ENCODE assay signal across 9 cellular contexts in the genomic region with DNA sequence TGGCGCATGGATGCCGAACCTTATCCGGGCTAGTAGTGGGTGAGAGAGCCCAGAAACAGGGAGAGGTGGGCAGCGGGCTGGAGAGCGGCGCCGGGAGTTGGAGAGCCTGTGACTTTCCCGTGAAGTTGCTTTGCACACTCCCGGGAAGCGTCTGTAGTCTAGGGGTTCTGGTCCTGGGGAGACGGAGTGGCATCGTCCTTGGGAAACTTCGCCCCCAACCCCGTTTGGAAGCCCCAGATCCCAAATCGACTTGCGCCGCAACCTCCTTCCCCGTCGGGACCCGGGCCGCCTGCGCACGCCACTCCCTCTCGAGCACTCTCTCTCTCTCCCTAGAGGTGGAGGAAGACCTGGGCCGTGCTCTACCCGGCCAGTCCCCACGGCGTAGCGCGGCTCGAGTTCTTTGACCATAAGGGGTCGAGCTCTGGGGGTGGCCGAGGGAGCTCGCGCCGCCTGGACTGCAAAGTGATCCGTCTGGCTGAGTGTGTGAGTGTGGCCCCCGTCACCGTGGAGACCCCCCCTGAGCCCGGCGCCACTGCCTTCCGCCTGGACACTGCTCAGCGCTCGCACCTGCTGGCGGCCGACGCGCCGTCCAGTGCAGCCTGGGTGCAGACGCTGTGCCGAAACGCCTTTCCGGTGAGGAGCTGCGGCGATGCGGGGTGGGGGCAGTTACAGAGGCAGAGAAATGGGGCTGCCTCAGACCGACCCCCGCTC. TPM values are rescaled to one million over a fixed set of nuclear protein-coding genes. Genes with fewer than 3 reads are reported as not detected.
A peak's percentile ranks its signal among the peaks of the same experiment; 100 is the strongest.
DNase-seq lines count a peak whose midpoint lies in the region; ATAC-seq, FAIRE-seq and TF ChIP-seq lines count a peak whose summit lies in the region.
"Had no signal": no experiment of that assay in that cellular context is flagged by ENCODE, and none has a peak within 500 bp of the region (broad histone marks: within the 10 kb centered on the region; RNA-seq: fewer than 3 reads in every experiment).

No MANE protein-coding gene starts in this region.

- DNase-seq in CD4-positive, alpha-beta T cell, result peak in 9 of 10 experiments; percentile 21 to 57 (median 30)
- DNase-seq in activated CD4-positive, alpha-beta T cell treated with anti-CD3 and anti-CD28 coated beads, Interleukin-2, amount 10 ng/mL, durations not matched to agents 24 days and 14 days, result peak; percentile 85
- peak; percentile 63 for DNase-seq in endothelial cell of umbilical vein (ENCODE audit: low read depth, low spot score)
- DNase-seq in tibial artery, result peak; percentile 42 to 78
- no peak for DNase-seq in NCI-H1417 treated with DMSO at 0.1 percent for 48 hours (lab: John Stamatoyannopoulos, UW)

- peak overlapping the region; percentile 59 for H3K9ac ChIP-seq in HUES64 (ENCODE audit: low read depth, low read length)
- peak overlapping the region; percentile 64 for H3K9ac ChIP-seq in endothelial cell of umbilical vein (replicated peaks; ENCODE audit: extremely low read depth, insufficient read depth, low read length)
- peak overlapping the region; percentile 67 for H3K9ac ChIP-seq in muscle layer of colon (ENCODE audit: low read length)

- H4K20me1 ChIP-seq in endothelial cell of umbilical vein (replicated peaks; ENCODE audit: control insufficient read depth, extremely low read depth, insufficient read depth, low read length), result no peaks in the 10 kb centered on the region

- H3K4me2 ChIP-seq in endothelial cell of umbilical vein (ENCODE audit: insufficient read depth, low read length), result peak overlapping the region; percentile 69

- ATAC-seq in CD4-positive, alpha-beta T cell (ENCODE audit: poor library complexity), result peak; percentile 58
- ATAC-seq in GM19452 (IDR thresholded peaks at IDR 0.05; ENCODE audit: unreplicated experiment), result peak; percentile 48

- H3K27ac ChIP-seq in CD4-positive, alpha-beta T cell (ENCODE audit: low read depth, low read length), result peak overlapping the region; percentile 51
- H3K27ac ChIP-seq in HUES64 (ENCODE audit: low read depth, low read length), result peak overlapping the region; percentile 17; the same call in 1 of the 2 replicates
- peak overlapping the region; percentile 45 for H3K27ac ChIP-seq in endothelial cell of umbilical vein (ENCODE audit: insufficient read depth, low read depth, low read length)
- H3K27ac ChIP-seq in muscle layer of colon (ENCODE audit: low read depth, low read length), result peak overlapping the region; percentile 61
- H3K27ac ChIP-seq in tibial artery, result peak overlapping the region; percentile 84 to 91

- peak overlapping the region; percentile 94 for H3K4me3 Mint-ChIP-seq in CD4-positive, alpha-beta T cell
- peak overlapping the region; percentile 96 for H3K4me3 Mint-ChIP-seq in activated CD4-positive, alpha-beta T cell treated with anti-CD3 and anti-CD28 coated beads, Interleukin-2, amount 10 ng/mL, durations not matched to agents 24 days and 14 days

- no peak for TF ChIP-seq POLR2A in endothelial cell of umbilical vein (IDR thresholded peaks at IDR 0.05; ENCODE audit: low read depth, low read length)

- no peaks in the 10 kb centered on the region for H3K27me3 ChIP-seq in CD4-positive, alpha-beta T cell (ENCODE audit: control insufficient read depth, insufficient read depth, low read length)
- peaks cover 43% of the 10 kb centered on the region for H3K27me3 ChIP-seq in HUES64 (ENCODE audit: insufficient read depth, low read length)
- H3K27me3 ChIP-seq in endothelial cell of umbilical vein (ENCODE audit: control insufficient read depth in 2 of 2, insufficient read depth in 2 of 2, low read length in 2 of 2), result no peaks in the 10 kb centered on the region
- H3K27me3 ChIP-seq in muscle layer of colon (ENCODE audit: control insufficient read depth in 1 of 2, insufficient read depth in 2 of 2, low read length in 2 of 2), result no peaks in the 10 kb centered on the region
- H3K27me3 ChIP-seq in tibial artery, result no peaks in the 10 kb centered on the region

- H3K9me3 Mint-ChIP-seq in CD4-positive, alpha-beta T cell, result no peaks in the 10 kb centered on the region
- no peaks in the 10 kb centered on the region for H3K9me3 Mint-ChIP-seq in activated CD4-positive, alpha-beta T cell treated with anti-CD3 and anti-CD28 coated beads, Interleukin-2, amount 10 ng/mL, durations not matched to agents 24 days and 14 days

- H3K36me3 ChIP-seq in HUES64 (ENCODE audit: insufficient read depth, low read length) (no peaks in the 10 kb centered on the region), endothelial cell of umbilical vein (ENCODE audit: control insufficient read depth in 2 of 2, extremely low read depth in 1 of 2, insufficient read depth in 2 of 2, low read length in 2 of 2) (peaks cover 0 to 4% of the 10 kb centered on the region in 2 experiments), muscle layer of colon (ENCODE audit: insufficient read depth, low read length) (peaks cover 8% of the 10 kb centered on the region), tibial artery (peaks cover 0 to 10% (median 0%) of the 10 kb centered on the region in 3 donors)

- BruUV-seq in endothelial cell of umbilical vein (replicated peaks; lab: Mats Ljungman, UMichigan), result no TSS peak

- TF ChIP-seq CTCF in CD4-positive, alpha-beta T cell (IDR thresholded peaks at IDR 0.05), result no peak
- no peak for TF ChIP-seq CTCF in endothelial cell of umbilical vein (IDR thresholded peaks at IDR 0.05; ENCODE audit: extremely low read depth in 1 of 2, insufficient read depth in 1 of 2, low read depth in 1 of 2, low read length in 2 of 2)
- TF ChIP-seq CTCF in tibial artery (IDR thresholded peaks at IDR 0.05), result no peak

- WGBS in HUES64, result 1% methylated on average over 58 of the region's 58 CpGs

- peaks cover 14% of the 10 kb centered on the region for H3K36me3 Mint-ChIP-seq in CD4-positive, alpha-beta T cell (ENCODE audit: low read depth)
- H3K36me3 Mint-ChIP-seq in activated CD4-positive, alpha-beta T cell treated with anti-CD3 and anti-CD28 coated beads, Interleukin-2, amount 10 ng/mL, durations not matched to agents 24 days and 14 days (ENCODE audit: low read depth), result peaks cover 14% of the 10 kb centered on the region

- no peak for FAIRE-seq in endothelial cell of umbilical vein (lab: Jason Lieb, UNC)

- dilution Hi-C loops in endothelial cell of umbilical vein (cut with MboI; ENCODE audit: extremely low pct_ligation_motif_present, low sequenced_read_pairs), result no loop called here

- H3K27ac Mint-ChIP-seq in CD4-positive, alpha-beta T cell, result peak overlapping the region; percentile 84
- H3K27ac Mint-ChIP-seq in activated CD4-positive, alpha-beta T cell treated with anti-CD3 and anti-CD28 coated beads, Interleukin-2, amount 10 ng/mL, durations not matched to agents 24 days and 14 days, result peak overlapping the region; percentile 95

- H3K9me1 ChIP-seq in endothelial cell of umbilical vein (replicated peaks; ENCODE audit: control insufficient read depth, extremely low read depth, insufficient read depth, low read length), result no peaks in the 10 kb centered on the region

- peaks cover 18% of the 10 kb centered on the region for H3K27me3 Mint-ChIP-seq in CD4-positive, alpha-beta T cell
- H3K27me3 Mint-ChIP-seq in activated CD4-positive, alpha-beta T cell treated with anti-CD3 and anti-CD28 coated beads, Interleukin-2, amount 10 ng/mL, durations not matched to agents 24 days and 14 days, result peaks cover 5% of the 10 kb centered on the region

- no peaks in the 10 kb centered on the region for H3K9me3 ChIP-seq in CD4-positive, alpha-beta T cell (ENCODE audit: control insufficient read depth, low read length)
- H3K9me3 ChIP-seq in HUES64 (ENCODE audit: insufficient read depth, low read depth, low read length), result no peaks in the 10 kb centered on the region
- no peaks in the 10 kb centered on the region for H3K9me3 ChIP-seq in endothelial cell of umbilical vein (replicated peaks; ENCODE audit: control insufficient read depth, insufficient read depth, low read length)
- no peaks in the 10 kb centered on the region for H3K9me3 ChIP-seq in muscle layer of colon (ENCODE audit: low read length)
- H3K9me3 ChIP-seq in tibial artery, result no peaks in the 10 kb centered on the region

- POLR2A ChIA-PET in CD4-positive, alpha-beta T cell (lab: Charles Lee), result no interaction called here
- POLR2A ChIA-PET in endothelial cell of umbilical vein (lab: Charles Lee), result no interaction called here

- H2AFZ ChIP-seq in endothelial cell of umbilical vein (ENCODE audit: low read depth, low read length), result peak overlapping the region; percentile 98

- no peaks in the 10 kb centered on the region for H3K79me2 ChIP-seq in endothelial cell of umbilical vein (ENCODE audit: control insufficient read depth, insufficient read depth, low read length)

- intact Hi-C loops in CD4-positive, alpha-beta T cell (cut with DNase I, micrococcal nuclease), result loop anchor here (1.0 to 10.0 kb wide), 3 partner anchors 25 to 100 kb away; partner anchors contain the start of genes AUP1 (in 1 of the 2), HTRA2 (in 1 of the 2) and SEMA4F (in 1 of the 2)
- intact Hi-C loops in activated CD4-positive, alpha-beta T cell treated with anti-CD3 and anti-CD28 coated beads, Interleukin-2, amount 10 ng/mL, durations not matched to agents 24 days and 14 days (cut with micrococcal nuclease), result loop anchor here (1.0 kb wide), 4 partner anchors 16 to 32 kb away; partner anchors contain the start of genes AUP1 and HTRA2
- intact Hi-C loops in endothelial cell of umbilical vein (cut with micrococcal nuclease), result loop anchor here (1.0 to 2.0 kb wide), 2 partner anchors 26 to 48 kb away; partner anchors contain the start of genes AUP1, HTRA2 and PCGF1
- intact Hi-C loops in tibial artery (cut with DNase I; ENCODE audit: low total_unique reads), result loop anchor here (5.0 kb wide), 1 partner anchor 32 kb away; no protein-coding TSS in a partner anchor

- H3K4me1 Mint-ChIP-seq in CD4-positive, alpha-beta T cell (ENCODE audit: low read depth), result peaks cover 12% of the 10 kb centered on the region
- H3K4me1 Mint-ChIP-seq in activated CD4-positive, alpha-beta T cell treated with anti-CD3 and anti-CD28 coated beads, Interleukin-2, amount 10 ng/mL, durations not matched to agents 24 days and 14 days, result peaks cover 35% of the 10 kb centered on the region

- H3K4me3 ChIP-seq in HUES64 (ENCODE audit: low read length) (peak overlapping the region; percentile 95), endothelial cell of umbilical vein (replicated peaks in 1 of 3; ENCODE audit: insufficient read depth in 1 of 3, low read depth in 1 of 3, low read length in 3 of 3) (peak overlapping the region; percentile 77 to 84 (median 79)), muscle layer of colon (ENCODE audit: low read depth in 1 of 2, low read length in 2 of 2) (peak overlapping the region; percentile 81 to 84), tibial artery (peak overlapping the region; percentile 66 to 92)

- CTCF ChIA-PET in CD4-positive, alpha-beta T cell (lab: Charles Lee), result interaction anchor here (0.5 to 1.3 kb wide), 2 partner anchors 23 to 1378 kb away, joined by 4 read pairs; no protein-coding TSS in a partner anchor
- CTCF ChIA-PET in endothelial cell of umbilical vein (lab: Charles Lee), result interaction anchor here (1.9 kb wide), 2 partner anchors 31 to 33 kb away, joined by 5 to 6 read pairs; no protein-coding TSS in a partner anchor

- H3K4me1 ChIP-seq in HUES64 (ENCODE audit: insufficient read depth, low read length), result peaks cover 16% of the 10 kb centered on the region
- H3K4me1 ChIP-seq in endothelial cell of umbilical vein (ENCODE audit: control insufficient read depth, extremely low read depth, insufficient read depth, low read length), result peaks cover 3% of the 10 kb centered on the region
- peaks cover 2% of the 10 kb centered on the region for H3K4me1 ChIP-seq in muscle layer of colon (ENCODE audit: insufficient read depth, low read length)
- H3K4me1 ChIP-seq in tibial artery, result peaks cover 0 to 21% (median 16%) of the 10 kb centered on the region in 4 donors

RNA-seq across cellular contexts. Expression of gene DOK1, which starts 0.5 kb away (rescaled TPM):
- total RNA-seq in CD4-positive, alpha-beta T cell, result 1 to 10 TPM; 3.4 to 6.0 TPM
- 8.2 TPM for polyA plus RNA-seq in HUES64 (2013, experiment 1 of 2)
- 8.4 TPM for polyA plus RNA-seq in HUES64 (2013, experiment 2 of 2)
- 33.8 and 34.2 TPM in 2 replicates for total RNA-seq in activated CD4-positive, alpha-beta T cell treated with anti-CD3 and anti-CD28 coated beads, Interleukin-2, amount 10 ng/mL, durations not matched to agents 24 days and 14 days
- 12.7 and 14.3 TPM in 2 replicates for total RNA-seq in endothelial cell of umbilical vein
- 10.4 and 13.8 TPM in 2 replicates for polyA plus RNA-seq in endothelial cell of umbilical vein
- 8.0 and 10.4 TPM in 2 replicates for polyA plus RNA-seq in endothelial cell of umbilical vein (2011; cell fraction: cytosol; rRNA removed)
- 6.9 and 7.5 TPM in 2 replicates for polyA plus RNA-seq in endothelial cell of umbilical vein (2011; cell fraction: nucleus; rRNA removed)
- 13.7 and 16.2 TPM in 2 replicates for polyA plus RNA-seq in endothelial cell of umbilical vein (2012)
- 5.2 and 9.2 TPM in 2 replicates for polyA minus RNA-seq in endothelial cell of umbilical vein
- 1.4 TPM for polyA minus RNA-seq in endothelial cell of umbilical vein (2011; cell fraction: cytosol; rRNA and poly(A)+ RNA removed)
- 2.0 and 2.4 TPM in 2 replicates for polyA minus RNA-seq in endothelial cell of umbilical vein (2011; cell fraction: nucleus; rRNA and poly(A)+ RNA removed)

RNA-seq across cellular contexts. Expression of gene LOXL3, which starts 1.2 kb away (rescaled TPM):
- under 1 TPM in 1 of 2 experiments, not detected in 1; 0.25 TPM for total RNA-seq in CD4-positive, alpha-beta T cell
- 12.5 TPM for polyA plus RNA-seq in HUES64 (2013, experiment 1 of 2)
- polyA plus RNA-seq in HUES64 (2013, experiment 2 of 2), result 15.6 TPM
- 1.5 and 1.7 TPM in 2 replicates for total RNA-seq in activated CD4-positive, alpha-beta T cell treated with anti-CD3 and anti-CD28 coated beads, Interleukin-2, amount 10 ng/mL, durations not matched to agents 24 days and 14 days
- total RNA-seq in endothelial cell of umbilical vein, result 0.95 and 0.97 TPM in 2 replicates
- 1.1 and 1.3 TPM in 2 replicates for polyA plus RNA-seq in endothelial cell of umbilical vein
- polyA plus RNA-seq in endothelial cell of umbilical vein (2011; cell fraction: cytosol; rRNA removed), result 0.76 and 0.83 TPM in 2 replicates
- polyA plus RNA-seq in endothelial cell of umbilical vein (2011; cell fraction: nucleus; rRNA removed), result 2.1 and 2.8 TPM in 2 replicates
- 1.4 and 1.5 TPM in 2 replicates for polyA plus RNA-seq in endothelial cell of umbilical vein (2012)
- polyA minus RNA-seq in endothelial cell of umbilical vein, result 0.62 and 1.0 TPM in 2 replicates
- polyA minus RNA-seq in endothelial cell of umbilical vein (2011; cell fraction: cytosol; rRNA and poly(A)+ RNA removed), result not detected
- 0.43 and 0.72 TPM in 2 replicates for polyA minus RNA-seq in endothelial cell of umbilical vein (2011; cell fraction: nucleus; rRNA and poly(A)+ RNA removed)

RNA-seq across cellular contexts. Expression of gene HTRA2, which starts 25.2 kb away (rescaled TPM):
- 10 to 100 TPM; 15.3 to 16.0 TPM for total RNA-seq in CD4-positive, alpha-beta T cell
- 21.9 TPM for polyA plus RNA-seq in HUES64 (2013, experiment 1 of 2)
- 18.5 TPM for polyA plus RNA-seq in HUES64 (2013, experiment 2 of 2)
- 49.6 and 56.4 TPM in 2 replicates for total RNA-seq in activated CD4-positive, alpha-beta T cell treated with anti-CD3 and anti-CD28 coated beads, Interleukin-2, amount 10 ng/mL, durations not matched to agents 24 days and 14 days
- total RNA-seq in endothelial cell of umbilical vein, result 32.6 and 34.3 TPM in 2 replicates
- polyA plus RNA-seq in endothelial cell of umbilical vein, result 52.8 and 54.1 TPM in 2 replicates
- polyA plus RNA-seq in endothelial cell of umbilical vein (2011; cell fraction: cytosol; rRNA removed), result 40.1 and 41.8 TPM in 2 replicates
- 75.8 and 82.4 TPM in 2 replicates for polyA plus RNA-seq in endothelial cell of umbilical vein (2011; cell fraction: nucleus; rRNA removed)
- polyA plus RNA-seq in endothelial cell of umbilical vein (2012), result 36.4 and 39.5 TPM in 2 replicates
- 40.2 and 45.8 TPM in 2 replicates for polyA minus RNA-seq in endothelial cell of umbilical vein
- 19.7 TPM for polyA minus RNA-seq in endothelial cell of umbilical vein (2011; cell fraction: cytosol; rRNA and poly(A)+ RNA removed)
- 12.8 and 15.3 TPM in 2 replicates for polyA minus RNA-seq in endothelial cell of umbilical vein (2011; cell fraction: nucleus; rRNA and poly(A)+ RNA removed)

RNA-seq across cellular contexts. Expression of gene AUP1, which starts 25.5 kb away (rescaled TPM):
- total RNA-seq in CD4-positive, alpha-beta T cell, result 100 to 1,000 TPM; 162 to 170 TPM
- polyA plus RNA-seq in HUES64 (2013, experiment 1 of 2), result 83.8 TPM
- polyA plus RNA-seq in HUES64 (2013, experiment 2 of 2), result 82.1 TPM
- 170 and 173 TPM in 2 replicates for total RNA-seq in activated CD4-positive, alpha-beta T cell treated with anti-CD3 and anti-CD28 coated beads, Interleukin-2, amount 10 ng/mL, durations not matched to agents 24 days and 14 days
- total RNA-seq in endothelial cell of umbilical vein, result 103 and 109 TPM in 2 replicates
- polyA plus RNA-seq in endothelial cell of umbilical vein, result 187 and 203 TPM in 2 replicates
- 135 and 136 TPM in 2 replicates for polyA plus RNA-seq in endothelial cell of umbilical vein (2011; cell fraction: cytosol; rRNA removed)
- 688 and 725 TPM in 2 replicates for polyA plus RNA-seq in endothelial cell of umbilical vein (2011; cell fraction: nucleus; rRNA removed)
- polyA plus RNA-seq in endothelial cell of umbilical vein (2012), result 94.6 and 97.7 TPM in 2 replicates
- polyA minus RNA-seq in endothelial cell of umbilical vein, result 75.9 and 98.4 TPM in 2 replicates
- 117 TPM for polyA minus RNA-seq in endothelial cell of umbilical vein (2011; cell fraction: cytosol; rRNA and poly(A)+ RNA removed)
- polyA minus RNA-seq in endothelial cell of umbilical vein (2011; cell fraction: nucleus; rRNA and poly(A)+ RNA removed), result 108 and 112 TPM in 2 replicates

RNA-seq across cellular contexts. Expression of gene DQX1, which starts 28.9 kb away (rescaled TPM):
- under 1 TPM in 1 of 2 experiments, not detected in 1; 0.22 TPM for total RNA-seq in CD4-positive, alpha-beta T cell
- 0.40 TPM for polyA plus RNA-seq in HUES64 (2013, experiment 1 of 2)
- polyA plus RNA-seq in HUES64 (2013, experiment 2 of 2), result 0.38 TPM
- 0.59 and 0.68 TPM in 2 replicates for total RNA-seq in activated CD4-positive, alpha-beta T cell treated with anti-CD3 and anti-CD28 coated beads, Interleukin-2, amount 10 ng/mL, durations not matched to agents 24 days and 14 days
- total RNA-seq in endothelial cell of umbilical vein, result 0.44 and 0.69 TPM in 2 replicates
- polyA plus RNA-seq in endothelial cell of umbilical vein, result 0.03 and 0.06 TPM in 2 replicates
- polyA plus RNA-seq in endothelial cell of umbilical vein (2011; cell fraction: cytosol; rRNA removed), result 0.13 TPM in 1 of 2 replicates, not detected in the other
- 1.2 TPM in 2 replicates for polyA plus RNA-seq in endothelial cell of umbilical vein (2011; cell fraction: nucleus; rRNA removed)
- polyA plus RNA-seq in endothelial cell of umbilical vein (2012), result not detected in 2 replicates
- polyA minus RNA-seq in endothelial cell of umbilical vein, result not detected in 2 replicates
- not detected for polyA minus RNA-seq in endothelial cell of umbilical vein (2011; cell fraction: cytosol; rRNA and poly(A)+ RNA removed)
- polyA minus RNA-seq in endothelial cell of umbilical vein (2011; cell fraction: nucleus; rRNA and poly(A)+ RNA removed), result 0.19 TPM in 1 of 2 replicates, not detected in the other
- total RNA-seq: M059J had no signal

Comparison
In these comparisons a context has a peak if more than half of its experiments do, and no peak if none do; other contexts are left out.
1. H3K27ac ChIP-seq: peak in every context shown above with its lines; median percentile 88 in tibial artery; 61 in muscle layer of colon; 51 in CD4-positive, alpha-beta T cell; 45 in endothelial cell of umbilical vein; 17 in HUES64.